In genomic region chr6:33952016-33952415, GRCh38 we compare ENCODE assay signal across 16 cellular contexts.
DNase-seq lines count a peak whose midpoint lies in the region; ATAC-seq and TF ChIP-seq lines count a peak whose summit lies in the region.
"Had no signal": no experiment of that assay in that cellular context is flagged by ENCODE, and none has a peak within 500 bp of the region (broad histone marks: within the 10 kb centered on the region; RNA-seq: fewer than 3 reads in every experiment).

No MANE protein-coding gene starts in this region.

- H3K36me3 Mint-ChIP-seq in glutamatergic neuron (ENCODE audit: unreplicated experiment), result no peaks in the 10 kb centered on the region
- H3K36me3 Mint-ChIP-seq: CD4-positive, alpha-beta memory T cell had no signal

- peaks cover 10% of the 10 kb centered on the region for H3K4me1 Mint-ChIP-seq in glutamatergic neuron (ENCODE audit: low read depth, unreplicated experiment)

- H3K27ac Mint-ChIP-seq in glutamatergic neuron (ENCODE audit: unreplicated experiment), result peak overlapping the region; percentile 22
- H3K27ac Mint-ChIP-seq: CD4-positive, alpha-beta memory T cell; H9 had no signal

- TF ChIP-seq CTCF in glutamatergic neuron (IDR thresholded peaks at IDR 0.05; ENCODE audit: partially characterized antibody, unreplicated experiment) (no peak), osteoblast (IDR thresholded peaks at IDR 0.05; ENCODE audit: extremely low read depth, low read depth, low read length) (no peak), MM.1S (IDR thresholded peaks at IDR 0.05; ENCODE audit: low read length) (no peak)

- peaks cover 4% of the 10 kb centered on the region for H3K27me3 Mint-ChIP-seq in glutamatergic neuron (ENCODE audit: unreplicated experiment)

- no peaks in the 10 kb centered on the region for H3K9me2 ChIP-seq in MM.1S (replicated peaks; ENCODE audit: insufficient read depth, low read length)

- H3K79me2 ChIP-seq in osteoblast (ENCODE audit: insufficient read depth, low read length) (no peaks in the 10 kb centered on the region), MM.1S (ENCODE audit: low read length) (no peaks in the 10 kb centered on the region)

- peak; percentile 28 for DNase-seq in activated effector memory CD4-positive, alpha-beta T cell treated with anti-CD3 and anti-CD28 coated beads, Interleukin-2, amount 50 U/mL, for 16 hours
- no peak for DNase-seq in activated effector memory CD4-positive, alpha-beta T cell treated with Interleukin-2 at 50 U/mL for 16 hours
- DNase-seq in glutamatergic neuron, result no peak
- DNase-seq in osteoblast (ENCODE audit: insufficient read length, low spot score, missing footprints), result peak; percentile 59
- no peak for DNase-seq in NCI-H146 (lab: John Stamatoyannopoulos, UW)
- DNase-seq in MM.1S, result no peak
- DNase-seq: C1 segment of cervical spinal cord; Calu3; CD4-positive, alpha-beta memory T cell; COR-L47; DMS53; GF-D8; GM23248; H9 had no signal

- peaks cover 16% of the 10 kb centered on the region for H3K27me3 ChIP-seq in osteoblast (ENCODE audit: insufficient read depth, low read length)
- peaks cover 64% of the 10 kb centered on the region for H3K27me3 ChIP-seq in MM.1S (replicated peaks; ENCODE audit: insufficient read depth, low read length)

- H3K4me2 ChIP-seq in osteoblast (ENCODE audit: insufficient read depth, low read length) (no peak overlapping the region), MM.1S (ENCODE audit: low read depth, low read length) (no peak overlapping the region)

- no peaks in the 10 kb centered on the region for H4K20me1 ChIP-seq in osteoblast (ENCODE audit: insufficient read depth, low read length)
- no peaks in the 10 kb centered on the region for H4K20me1 ChIP-seq in MM.1S (ENCODE audit: insufficient read depth, low read length)

- no peak overlapping the region for H3K9ac ChIP-seq in MM.1S (ENCODE audit: low read length)
- H3K9ac ChIP-seq: GM23248 had no signal

- peaks cover 3% of the 10 kb centered on the region for H3K9me3 Mint-ChIP-seq in glutamatergic neuron (ENCODE audit: unreplicated experiment)
- H3K9me3 Mint-ChIP-seq: CD4-positive, alpha-beta memory T cell; H9 had no signal

- no peaks in the 10 kb centered on the region for H3K9me3 ChIP-seq in osteoblast (ENCODE audit: low read depth, low read length)
- no peaks in the 10 kb centered on the region for H3K9me3 ChIP-seq in MM.1S (replicated peaks; ENCODE audit: insufficient read depth, low read length)

- H3K4me1 ChIP-seq in osteoblast (ENCODE audit: insufficient read depth, low read length) (no peaks in the 10 kb centered on the region), MM.1S (ENCODE audit: low read length) (0 out of 2 replicates have a peak, but pooled peaks cover 4% of the 10 kb centered on the region)

- no peak for ATAC-seq in GM19397 (IDR thresholded peaks at IDR 0.05; ENCODE audit: unreplicated experiment)
- ATAC-seq: HCT116 had no signal

- H3K4me3 ChIP-seq in osteoblast (ENCODE audit: insufficient read depth, low read length) (no peak overlapping the region), MM.1S (ENCODE audit: low read length) (no peak overlapping the region)
- H3K4me3 ChIP-seq: GM23248 had no signal

- H3K36me3 ChIP-seq in osteoblast (ENCODE audit: insufficient read depth, low read length) (no peaks in the 10 kb centered on the region), MM.1S (replicated peaks; ENCODE audit: insufficient read depth, low read length) (no peaks in the 10 kb centered on the region)

- H3F3A ChIP-seq in MM.1S (ENCODE audit: insufficient read depth, low read length), result no peaks in the 10 kb centered on the region

- H2AFZ ChIP-seq in osteoblast (ENCODE audit: low read length) (no peak overlapping the region), MM.1S (ENCODE audit: low read length) (no peak overlapping the region)
- H2AFZ ChIP-seq: GM23248 had no signal

- H3K27ac ChIP-seq in osteoblast (ENCODE audit: low read depth, low read length), result no peak overlapping the region
- no peak overlapping the region for H3K27ac ChIP-seq in MM.1S (ENCODE audit: low read length)
- H3K27ac ChIP-seq: GM23248 had no signal

- no peak overlapping the region for H3K4me3 Mint-ChIP-seq in glutamatergic neuron (ENCODE audit: unreplicated experiment)
- H3K4me3 Mint-ChIP-seq: CD4-positive, alpha-beta memory T cell; H9 had no signal

Comparison
In these comparisons a context has a peak if more than half of its experiments do, and no peak if none do; other contexts are left out.
1. DNase-seq: peak in activated effector memory CD4-positive, alpha-beta T cell treated with anti-CD3 and anti-CD28 coated beads, Interleukin-2, amount 50 U/mL, for 16 hours (single experiment) and osteoblast (single experiment); none in activated effector memory CD4-positive, alpha-beta T cell treated with Interleukin-2 at 50 U/mL for 16 hours (single experiment), glutamatergic neuron (single experiment), NCI-H146 (single experiment) and MM.1S (single experiment).